In genomic region chr19:1017115-1017905, GRCh38 we compare ENCODE assay signal across 1 cellular context.
TF ChIP-seq lines count a peak whose summit lies in the region.

No MANE protein-coding gene starts in this region.

TF ChIP-seq in WTC11, 78 proteins besides CTCF, POLR2A, EP300 and RAD21 (continued from another document):
- TF ChIP-seq ARID4B (CRISPR knock-in tag; IDR thresholded peaks at IDR 0.05; ENCODE audit: borderline replicate concordance) (no peak), PRRX2 (CRISPR knock-in tag; IDR thresholded peaks at IDR 0.05) (no peak), ZMAT4 (CRISPR knock-in tag; IDR thresholded peaks at IDR 0.05) (no peak), MXD4 (CRISPR knock-in tag; IDR thresholded peaks at IDR 0.05; ENCODE audit: borderline replicate concordance) (no peak)
